In the genomic region with DNA sequence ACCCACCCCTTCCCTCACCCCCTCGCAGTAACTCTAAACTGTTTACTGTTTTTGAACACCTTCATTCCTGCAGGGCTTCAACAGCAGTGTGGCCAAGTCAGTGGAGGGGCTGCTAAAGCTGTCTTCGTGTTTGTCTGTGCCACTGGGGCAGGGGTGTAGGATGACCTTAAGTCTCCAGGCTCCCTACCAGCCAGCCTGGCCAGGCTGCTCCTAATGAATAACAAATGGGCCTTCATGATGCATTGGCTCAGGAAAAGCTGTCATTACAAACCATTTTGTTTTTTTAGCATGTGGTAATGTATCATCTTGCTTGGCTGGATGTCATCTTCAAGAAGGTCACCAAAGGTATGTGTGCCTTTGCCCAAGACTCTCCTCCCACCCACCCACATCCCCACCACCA, we compare ENCODE assay signal across 28 cellular contexts.
"Had no signal": no experiment of that assay in that cellular context is flagged by ENCODE, and none has a peak within 500 bp of the region (broad histone marks: within the 10 kb centered on the region; RNA-seq: fewer than 3 reads in every experiment).

No MANE protein-coding gene starts in this region.

- H3K36me3 ChIP-seq: ascending aorta, cardiac muscle cell, neural progenitor cell, spleen, tibial nerve had no signal

- H3K36me3 Mint-ChIP-seq: activated naive CD8-positive, alpha-beta T cell treated with anti-CD3 and anti-CD28 coated beads for 36 hours; brain; immature natural killer cell; mesothelial cell of epicardium; naive B cell; neural progenitor cell had no signal

- ATAC-seq: activated CD4-positive, alpha-beta T cell treated with anti-CD3 and anti-CD28 coated beads for 36 hours; left colon; right cardiac atrium had no signal

- H3K9me3 ChIP-seq: ascending aorta, spleen, tibial nerve had no signal

- DNase-seq: activated B cell treated with CpG ODN at 0.5 μM for 24 hours; activated CD4-positive, alpha-beta T cell treated with anti-CD3 and anti-CD28 coated beads for 36 hours; activated CD4-positive, alpha-beta T cell treated with anti-CD3 and anti-CD28 coated beads, Interleukin-2, amount 50 U/mL, for 48 hours; activated CD8-positive, alpha-beta memory T cell treated with anti-CD3 and anti-CD28 coated beads for 24 hours; activated effector memory CD4-positive, alpha-beta T cell treated with Interleukin-2 at 50 U/mL for 16 hours; activated naive CD4-positive, alpha-beta T cell treated with anti-CD3 and anti-CD28 coated beads for 36 hours; activated naive CD8-positive, alpha-beta T cell treated with anti-CD3 and anti-CD28 coated beads for 36 hours; dorsolateral prefrontal cortex; effector memory CD4-positive, alpha-beta T cell; head of caudate nucleus; hypothalamus; immature natural killer cell; kidney; left colon; mammary epithelial cell; naive B cell; right cardiac atrium; spleen; stimulated activated CD4-positive, alpha-beta T cell treated with anti-CD3 and anti-CD28 coated beads, Interleukin-2, amount 100 ng/mL, for 48 hours; stimulated activated naive CD4-positive, alpha-beta T cell treated with Interleukin-2 at 50 U/mL for 16 hours; T-helper 2 cell had no signal

- H3K27ac Mint-ChIP-seq: activated B cell treated with CpG ODN at 0.5 μM for 24 hours; activated CD4-positive, alpha-beta T cell treated with anti-CD3 and anti-CD28 coated beads for 36 hours; activated naive CD4-positive, alpha-beta T cell treated with anti-CD3 and anti-CD28 coated beads for 36 hours; activated naive CD8-positive, alpha-beta T cell treated with anti-CD3 and anti-CD28 coated beads for 36 hours; immature natural killer cell; naive B cell had no signal

- H3K27me3 ChIP-seq: ascending aorta, cardiac muscle cell, dorsolateral prefrontal cortex, neural progenitor cell, spleen, tibial nerve had no signal

- H3K4me3 Mint-ChIP-seq: activated B cell treated with CpG ODN at 0.5 μM for 24 hours; activated CD4-positive, alpha-beta T cell treated with anti-CD3 and anti-CD28 coated beads for 36 hours; activated naive CD4-positive, alpha-beta T cell treated with anti-CD3 and anti-CD28 coated beads for 36 hours; activated naive CD8-positive, alpha-beta T cell treated with anti-CD3 and anti-CD28 coated beads for 36 hours; immature natural killer cell; mesothelial cell of epicardium; naive B cell; neural progenitor cell had no signal

- H3K9me3 Mint-ChIP-seq: activated B cell treated with CpG ODN at 0.5 μM for 24 hours; activated naive CD4-positive, alpha-beta T cell treated with anti-CD3 and anti-CD28 coated beads for 36 hours; activated naive CD8-positive, alpha-beta T cell treated with anti-CD3 and anti-CD28 coated beads for 36 hours; mesothelial cell of epicardium; naive B cell had no signal

- H3K4me1 Mint-ChIP-seq: activated B cell treated with CpG ODN at 0.5 μM for 24 hours; activated CD4-positive, alpha-beta T cell treated with anti-CD3 and anti-CD28 coated beads for 36 hours; activated naive CD8-positive, alpha-beta T cell treated with anti-CD3 and anti-CD28 coated beads for 36 hours; immature natural killer cell; naive B cell had no signal

- H3K27me3 Mint-ChIP-seq: activated B cell treated with CpG ODN at 0.5 μM for 24 hours; activated CD4-positive, alpha-beta T cell treated with anti-CD3 and anti-CD28 coated beads for 36 hours; activated naive CD8-positive, alpha-beta T cell treated with anti-CD3 and anti-CD28 coated beads for 36 hours; naive B cell had no signal

- H3K9ac ChIP-seq: neural progenitor cell had no signal

- H3K4me1 ChIP-seq: ascending aorta, spleen, tibial nerve had no signal

- H3K4me3 ChIP-seq: ascending aorta, cardiac muscle cell, coronary artery, dorsolateral prefrontal cortex, neural progenitor cell, spleen, tibial nerve had no signal
